Comparison of ENCODE assay signal across 1 cellular context in genomic region chr2:27322766-27323591, GRCh38.
TF ChIP-seq lines count a peak whose summit lies in the region.

Gene MPV17 (minus strand): TSS chr2:27323097. CDS start chr2:27322517, 580 bp downstream.

TF ChIP-seq in K562, 482 proteins besides CTCF, POLR2A, EP300 and RAD21 (continued from another document):
- TF ChIP-seq BRF2 (IDR thresholded peaks at IDR 0.05; ENCODE audit: borderline replicate concordance, insufficient read depth, insufficient read length) (no peak), ZFPM2 (CRISPR knock-in tag; IDR thresholded peaks at IDR 0.05) (no peak), KDM5B (IDR thresholded peaks at IDR 0.05; ENCODE audit: insufficient replicate concordance, low read depth, low read length) (peak; percentile 76), NKRF (IDR thresholded peaks at IDR 0.05; ENCODE audit: borderline replicate concordance) (peak; percentile 83), STAT5A (IDR thresholded peaks at IDR 0.05; ENCODE audit: borderline replicate concordance, low read length) (no peak), FOXK2 (conservative IDR thresholded peaks at IDR 0.05 in 1 of 2, IDR thresholded peaks at IDR 0.05 in 1 of 2; ENCODE audit: low read depth in 2 of 2) (peak; percentile 70 to 81), DPF2 (IDR thresholded peaks at IDR 0.05) (no peak; the same call in 1 of the 2 replicates), ELK1 (CRISPR knock-in tag; IDR thresholded peaks at IDR 0.05) (no peak), TAF15 (IDR thresholded peaks at IDR 0.05; ENCODE audit: low read depth, low read length) (no peak), LEF1 (IDR thresholded peaks at IDR 0.05) (no peak), AFF4 (CRISPR knock-in tag; IDR thresholded peaks at IDR 0.05) (peak; percentile 74), RFX7 (CRISPR knock-in tag; IDR thresholded peaks at IDR 0.05) (no peak), NCOA2 (IDR thresholded peaks at IDR 0.05; ENCODE audit: partially characterized antibody in 2 of 2) (no peak), TRIM24 (IDR thresholded peaks at IDR 0.05) (no peak), ZNF76 (CRISPR knock-in tag; IDR thresholded peaks at IDR 0.05; ENCODE audit: borderline replicate concordance) (no peak), RBM14 (IDR thresholded peaks at IDR 0.05; ENCODE audit: borderline replicate concordance, insufficient read depth, low read depth, low read length) (no peak), TEAD4 (IDR thresholded peaks at IDR 0.05; ENCODE audit: low read length) (no peak), TEAD4 (CRISPR knock-in tag; IDR thresholded peaks at IDR 0.05; ENCODE audit: borderline replicate concordance) (no peak), NFE2L1 (tag; IDR thresholded peaks at IDR 0.05; ENCODE audit: borderline replicate concordance, low read depth) (no peak), CHD1 (IDR thresholded peaks at IDR 0.05; ENCODE audit: low read length) (peak; percentile 81), ZFX (CRISPR knock-in tag; IDR thresholded peaks at IDR 0.05) (peak; percentile 98), DLX4 (CRISPR knock-in tag; IDR thresholded peaks at IDR 0.05) (no peak), POLR2G (IDR thresholded peaks at IDR 0.05; ENCODE audit: low read depth, low read length) (peak; percentile 92), ZNF583 (CRISPR knock-in tag; IDR thresholded peaks at IDR 0.05) (no peak), NR2C2 (CRISPR knock-in tag; IDR thresholded peaks at IDR 0.05) (no peak), NR2C2 (tag; IDR thresholded peaks at IDR 0.05) (peak; percentile 30; the same call in 1 of the 2 replicates), CHD4 (IDR thresholded peaks at IDR 0.05; ENCODE audit: insufficient read depth, insufficient replicate concordance, low read depth, low read length, poor library complexity, severe bottlenecking) (no peak), COPS2 (conservative IDR thresholded peaks at IDR 0.05) (no peak), JUND (IDR thresholded peaks at IDR 0.05; ENCODE audit: borderline replicate concordance, low read depth, low read length) (peak; percentile 57; the same call in 1 of the 2 replicates), JUND (tag; IDR thresholded peaks at IDR 0.05; ENCODE audit: borderline replicate concordance, low read depth, low read length) (no peak; the same call in 2 of the 3 replicates), ZNF311 (CRISPR knock-in tag; IDR thresholded peaks at IDR 0.05) (no peak), ZBTB12 (CRISPR knock-in tag; IDR thresholded peaks at IDR 0.05) (no peak), CTCFL (IDR thresholded peaks at IDR 0.05; ENCODE audit: borderline replicate concordance, insufficient read depth, low read depth, low read length, poor library complexity, severe bottlenecking) (no peak)
